ENCODE assay signal across 15 cellular contexts in genomic region chr5:55223219-55223987, GRCh38. TPM values are rescaled to one million over a fixed set of nuclear protein-coding genes. Genes with fewer than 3 reads are reported as not detected.
DNase-seq lines count a peak whose midpoint lies in the region; ATAC-seq and TF ChIP-seq lines count a peak whose summit lies in the region.
"Had no signal": no experiment of that assay in that cellular context is flagged by ENCODE, and none has a peak within 500 bp of the region (broad histone marks: within the 10 kb centered on the region; RNA-seq: fewer than 3 reads in every experiment).

No MANE protein-coding gene starts in this region.

- peaks cover 58% of the 10 kb centered on the region for H3K27me3 ChIP-seq in rectal smooth muscle tissue (ENCODE audit: control insufficient read depth, insufficient read depth, low read length)
- H3K27me3 ChIP-seq: SJSA1 had no signal

- ATAC-seq in activated CD8-positive, alpha-beta T cell treated with anti-CD3 and anti-CD28 coated beads for 36 hours: no peak
- ATAC-seq in HG02678 (IDR thresholded peaks at IDR 0.05; ENCODE audit: unreplicated experiment): no peak

- peaks cover 2% of the 10 kb centered on the region for H3K36me3 Mint-ChIP-seq in activated CD8-positive, alpha-beta T cell treated with anti-CD3 and anti-CD28 coated beads for 36 hours (ENCODE audit: low read depth)
- H3K36me3 Mint-ChIP-seq in glutamatergic neuron (ENCODE audit: unreplicated experiment): no peaks in the 10 kb centered on the region

- no peak overlapping the region for H3K9ac ChIP-seq in rectal smooth muscle tissue (ENCODE audit: low read length)

- intact Hi-C loops in activated CD8-positive, alpha-beta T cell treated with anti-CD3 and anti-CD28 coated beads for 36 hours (cut with micrococcal nuclease): no loop called here

- peaks cover 34% of the 10 kb centered on the region for H3K4me1 Mint-ChIP-seq in activated CD8-positive, alpha-beta T cell treated with anti-CD3 and anti-CD28 coated beads for 36 hours (ENCODE audit: low read depth)
- H3K4me1 Mint-ChIP-seq in glutamatergic neuron (ENCODE audit: low read depth, unreplicated experiment): peaks cover 3% of the 10 kb centered on the region

- POLR2A ChIA-PET in activated CD8-positive, alpha-beta T cell treated with anti-CD3 and anti-CD28 coated beads for 36 hours (lab: Charles Lee): interaction anchor here (1.6 kb wide), 1 partner anchor 11 kb away, joined by 6 read pairs; no protein-coding TSS in a partner anchor

- peak overlapping the region; percentile 24 for H3K4me3 Mint-ChIP-seq in activated CD8-positive, alpha-beta T cell treated with anti-CD3 and anti-CD28 coated beads for 36 hours
- H3K4me3 Mint-ChIP-seq in glutamatergic neuron (ENCODE audit: unreplicated experiment): peak overlapping the region; percentile 17

- H3K9me3 Mint-ChIP-seq in activated CD8-positive, alpha-beta T cell treated with anti-CD3 and anti-CD28 coated beads for 36 hours: no peaks in the 10 kb centered on the region
- H3K9me3 Mint-ChIP-seq in glutamatergic neuron (ENCODE audit: unreplicated experiment): peaks cover 8% of the 10 kb centered on the region

- no peaks in the 10 kb centered on the region for H3K36me3 ChIP-seq in rectal smooth muscle tissue (ENCODE audit: control insufficient read depth, insufficient read depth, low read length)
- H3K36me3 ChIP-seq: SJSA1, spleen had no signal

- no peak overlapping the region for H3K27ac ChIP-seq in rectal smooth muscle tissue (ENCODE audit: low read depth, low read length)
- H3K27ac ChIP-seq: HL-60, SJSA1, spleen had no signal

- TF ChIP-seq CTCF in GM20000 (IDR thresholded peaks at IDR 0.05; ENCODE audit: extremely low read depth, missing control alignments) (no peak), glutamatergic neuron (IDR thresholded peaks at IDR 0.05; ENCODE audit: partially characterized antibody, unreplicated experiment) (no peak)
- no peak for TF ChIP-seq CTCF in activated CD8-positive, alpha-beta T cell treated with anti-CD3 and anti-CD28 coated beads for 36 hours (IDR thresholded peaks at IDR 0.05)

- H3K4me3 ChIP-seq in rectal smooth muscle tissue (ENCODE audit: low read length): peak overlapping the region; percentile 12
- H3K4me3 ChIP-seq: SJSA1 had no signal

- H3K27me3 Mint-ChIP-seq in activated CD8-positive, alpha-beta T cell treated with anti-CD3 and anti-CD28 coated beads for 36 hours: peaks cover 77% of the 10 kb centered on the region
- peaks cover 38% of the 10 kb centered on the region for H3K27me3 Mint-ChIP-seq in glutamatergic neuron (ENCODE audit: unreplicated experiment)

- no peak overlapping the region for H3K27ac Mint-ChIP-seq in activated CD8-positive, alpha-beta T cell treated with anti-CD3 and anti-CD28 coated beads for 36 hours
- H3K27ac Mint-ChIP-seq in glutamatergic neuron (ENCODE audit: unreplicated experiment): no peak overlapping the region

- CTCF ChIA-PET in activated CD8-positive, alpha-beta T cell treated with anti-CD3 and anti-CD28 coated beads for 36 hours (lab: Charles Lee): interaction anchor here (1.2 to 9.6 kb wide), 4 partner anchors 9 to 64 kb away, joined by 3 to 51 read pairs (median 4); partner anchors contain the start of gene GPX8

- peaks cover 2% of the 10 kb centered on the region for H3K4me1 ChIP-seq in rectal smooth muscle tissue (ENCODE audit: control insufficient read depth, insufficient read depth, low read length)

- DNase-seq in GM20000 (ENCODE audit: low spot score) (peak; percentile 34), glutamatergic neuron (peak; percentile 55), DMS53 (lab: John Stamatoyannopoulos, UW) (no peak), HuH-7.5 (ENCODE audit: low spot score) (no peak)
- peak; percentile 32 for DNase-seq in activated CD8-positive, alpha-beta T cell treated with anti-CD3 and anti-CD28 coated beads for 36 hours
- DNase-seq: DMS79, foreskin melanocyte, NCI-H1417 treated with DMSO at 0.1 percent for 48 hours, NCI-H774, spleen had no signal

RNA-seq across cellular contexts. Expression of gene MCIDAS, which starts 3.7 kb away (rescaled TPM):
- under 1 TPM in 1 of 2 experiments, not detected in 1; 0.18 TPM for total RNA-seq in activated CD8-positive, alpha-beta T cell treated with anti-CD3 and anti-CD28 coated beads for 36 hours
- total RNA-seq in glutamatergic neuron (ENCODE audit: unreplicated experiment): not detected
- total RNA-seq: cardiac septum, spleen had no signal

RNA-seq across cellular contexts. Expression of gene CCNO, which starts 10.0 kb away (rescaled TPM):
- not detected for total RNA-seq in activated CD8-positive, alpha-beta T cell treated with anti-CD3 and anti-CD28 coated beads for 36 hours
- total RNA-seq in glutamatergic neuron (ENCODE audit: unreplicated experiment): not detected
- total RNA-seq: spleen had no signal

RNA-seq across cellular contexts. Expression of gene CDC20B, which starts 50.4 kb away (rescaled TPM):
- not detected for total RNA-seq in activated CD8-positive, alpha-beta T cell treated with anti-CD3 and anti-CD28 coated beads for 36 hours
- 0.34 TPM for total RNA-seq in glutamatergic neuron (ENCODE audit: unreplicated experiment)
- total RNA-seq: cardiac septum, SJSA1, spleen had no signal

Comparison
In these comparisons a context has a peak if more than half of its experiments do, and no peak if none do; other contexts are left out.
1. DNase-seq: peak in GM20000 (single experiment), activated CD8-positive, alpha-beta T cell treated with anti-CD3 and anti-CD28 coated beads for 36 hours (single experiment) and glutamatergic neuron (single experiment); none in DMS53 (single experiment) and HuH-7.5 (single experiment).